ENCODE assay signal across 32 cellular contexts in genomic region chr5:61519728-61520277, GRCh38.
"Had no signal": no experiment of that assay in that cellular context is flagged by ENCODE, and none has a peak within 500 bp of the region (broad histone marks: within the 10 kb centered on the region; RNA-seq: fewer than 3 reads in every experiment).

No MANE protein-coding gene starts in this region.

- H3K27ac ChIP-seq: Peyer's patch, WERI-Rb-1 had no signal

- H3K36me3 ChIP-seq: MG63, Peyer's patch had no signal

- H3K27me3 Mint-ChIP-seq: activated CD4-positive, alpha-beta T cell treated with anti-CD3 and anti-CD28 coated beads, Interleukin-2, amount 10 ng/mL, durations not matched to agents 24 days and 14 days; activated CD8-positive, alpha-beta T cell treated with anti-CD3 and anti-CD28 coated beads for 36 hours; activated naive CD4-positive, alpha-beta T cell treated with anti-CD3 and anti-CD28 coated beads, Interleukin-2, amount 50 U/mL, for 24 hours; activated naive CD8-positive, alpha-beta T cell treated with anti-CD3 and anti-CD28 coated beads, Interleukin-2, amount 10 ng/mL, durations not matched to agents 7 days and 5 days; brain had no signal

- ATAC-seq: activated CD8-positive, alpha-beta T cell treated with anti-CD3 and anti-CD28 coated beads for 36 hours; activated T-cell treated with anti-CD3 and anti-CD28 coated beads, Interleukin-2, amount 50 U/mL, for 72 hours had no signal

- H3K9me3 ChIP-seq: MG63, Peyer's patch had no signal

- H3K4me1 ChIP-seq: Peyer's patch had no signal

- DNase-seq: activated CD4-positive, alpha-beta T cell treated with anti-CD3 and anti-CD28 coated beads, Interleukin-2, amount 10 ng/mL, durations not matched to agents 24 days and 14 days; activated CD4-positive, alpha-beta T cell treated with anti-CD3 and anti-CD28 coated beads, Interleukin-2, amount 50 U/mL, for 4 hours; activated CD8-positive, alpha-beta T cell treated with anti-CD3 and anti-CD28 coated beads for 36 hours; activated gamma-delta T cell; activated naive CD4-positive, alpha-beta T cell treated with Interleukin-2 at 50 U/mL for 16 hours; activated naive CD8-positive, alpha-beta T cell treated with anti-CD3 and anti-CD28 coated beads, Interleukin-2, amount 10 ng/mL, durations not matched to agents 7 days and 5 days; activated T-cell treated with anti-CD3 and anti-CD28 coated beads, Interleukin-2, amount 50 U/mL, for 1 hour; activated T-cell treated with anti-CD3 and anti-CD28 coated beads, Interleukin-2, amount 50 U/mL, for 72 hours; caudate nucleus; Karpas-422; KBM-7; MG63; NCI-H1048; NCI-H1105 treated with DMSO at 0.1 percent for 48 hours; NCI-H1436; NCI-H1694; NCI-H1930; NCI-H2081 treated with DMSO at 0.1 percent for 48 hours; NCI-H226; NCI-H446 treated with DMSO at 0.1 percent for 48 hours; NCI-H524; Peyer's patch; RPMI8226; SIG-M5; SW 1271; T-helper 1 cell; T-helper 2 cell; T-helper 9 cell; WERI-Rb-1 had no signal

- H3K4me1 Mint-ChIP-seq: activated CD4-positive, alpha-beta T cell treated with anti-CD3 and anti-CD28 coated beads, Interleukin-2, amount 10 ng/mL, durations not matched to agents 24 days and 14 days; activated naive CD4-positive, alpha-beta T cell treated with anti-CD3 and anti-CD28 coated beads, Interleukin-2, amount 50 U/mL, for 24 hours; activated naive CD8-positive, alpha-beta T cell treated with anti-CD3 and anti-CD28 coated beads, Interleukin-2, amount 10 ng/mL, durations not matched to agents 7 days and 5 days had no signal

- H3K27ac Mint-ChIP-seq: activated CD8-positive, alpha-beta T cell treated with anti-CD3 and anti-CD28 coated beads for 36 hours; activated naive CD4-positive, alpha-beta T cell treated with anti-CD3 and anti-CD28 coated beads, Interleukin-2, amount 50 U/mL, for 24 hours; activated naive CD8-positive, alpha-beta T cell treated with anti-CD3 and anti-CD28 coated beads, Interleukin-2, amount 10 ng/mL, durations not matched to agents 7 days and 5 days; activated T-cell treated with anti-CD3 and anti-CD28 coated beads, Interleukin-2, amount 50 U/mL, for 72 hours; activated T-helper 2 cell treated with anti-CD3 and anti-CD28 coated beads, Interferon-gamma antibody, Interleukin-2, Interleukin-4, amounts not matched to agents 10 μg/mL and 5 μg/mL and 100 μg/mL, durations not matched to agents 14 hours and 24 hours and 36 hours had no signal

- H3K4me3 ChIP-seq: MG63, Peyer's patch had no signal

- H3K4me3 Mint-ChIP-seq: activated CD4-positive, alpha-beta T cell treated with anti-CD3 and anti-CD28 coated beads, Interleukin-2, amount 10 ng/mL, durations not matched to agents 24 days and 14 days; activated CD8-positive, alpha-beta T cell treated with anti-CD3 and anti-CD28 coated beads for 36 hours; activated naive CD4-positive, alpha-beta T cell treated with anti-CD3 and anti-CD28 coated beads, Interleukin-2, amount 50 U/mL, for 24 hours; activated naive CD8-positive, alpha-beta T cell treated with anti-CD3 and anti-CD28 coated beads, Interleukin-2, amount 10 ng/mL, durations not matched to agents 7 days and 5 days; activated T-cell treated with anti-CD3 and anti-CD28 coated beads, Interleukin-2, amount 50 U/mL, for 72 hours; brain had no signal

- H3K27me3 ChIP-seq: MG63, Peyer's patch had no signal
